Comparison of ENCODE assay signal across 10 cellular contexts in genomic region chr9:73154760-73155159, GRCh38. TPM values are rescaled to one million over a fixed set of nuclear protein-coding genes. Genes with fewer than 3 reads are reported as not detected.
DNase-seq lines count a peak whose midpoint lies in the region; ATAC-seq and TF ChIP-seq lines count a peak whose summit lies in the region.
"Had no signal": no experiment of that assay in that cellular context is flagged by ENCODE, and none has a peak within 500 bp of the region (broad histone marks: within the 10 kb centered on the region; RNA-seq: fewer than 3 reads in every experiment).

No MANE protein-coding gene starts in this region.

- H3K27me3 ChIP-seq in transverse colon, result no peaks in the 10 kb centered on the region

- TF ChIP-seq EP300 in transverse colon (IDR thresholded peaks at IDR 0.05; ENCODE audit: low read depth), result no peak

- 67 to 71% methylated on average over 2 of the region's 2 CpGs for WGBS in transverse colon (ENCODE audit: low coverage in 1 of 2), 2 donors

- H3K27ac Mint-ChIP-seq in activated naive CD4-positive, alpha-beta T cell treated with anti-CD3 and anti-CD28 coated beads for 36 hours, result peak overlapping the region; percentile 86
- H3K27ac Mint-ChIP-seq in activated CD4-positive, alpha-beta memory T cell treated with anti-CD3 and anti-CD28 coated beads, Interleukin-2, amount 10 ng/mL, durations not matched to agents 7 days and 5 days, result peak overlapping the region; percentile 90

- no peak for TF ChIP-seq POLR2A in transverse colon (IDR thresholded peaks at IDR 0.05)

- peak overlapping the region; percentile 62 for H3K4me3 Mint-ChIP-seq in activated naive CD4-positive, alpha-beta T cell treated with anti-CD3 and anti-CD28 coated beads for 36 hours
- peak overlapping the region; percentile 88 for H3K4me3 Mint-ChIP-seq in activated CD4-positive, alpha-beta memory T cell treated with anti-CD3 and anti-CD28 coated beads, Interleukin-2, amount 10 ng/mL, durations not matched to agents 7 days and 5 days

- CTCF ChIA-PET in activated naive CD4-positive, alpha-beta T cell treated with anti-CD3 and anti-CD28 coated beads for 36 hours (lab: Charles Lee), result interaction anchor here (0.8 to 1.7 kb wide), 5 partner anchors 20 to 48 kb away, joined by 3 to 9 read pairs (median 5); no protein-coding TSS in a partner anchor
- CTCF ChIA-PET in activated CD4-positive, alpha-beta memory T cell treated with anti-CD3 and anti-CD28 coated beads, Interleukin-2, amount 10 ng/mL, durations not matched to agents 7 days and 5 days (lab: Charles Lee), result interaction anchor here (0.7 to 1.2 kb wide), 4 partner anchors 24 to 47 kb away, joined by 3 to 12 read pairs (median 4); no protein-coding TSS in a partner anchor

- in situ Hi-C loops in transverse colon (cut with MboI; ENCODE audit: low pct_ligation_motif_present in 1 of 4, low pct_unique_long_range_greater_than_20kb in 1 of 4, low sequenced_read_pairs in 3 of 4), result no loop called here

- intact Hi-C loops in activated naive CD4-positive, alpha-beta T cell treated with anti-CD3 and anti-CD28 coated beads for 36 hours (cut with micrococcal nuclease), result loop anchor here (1.0 to 10.0 kb wide), 14 partner anchors 13 to 1990 kb away; partner anchors contain the start of genes CARNMT1, CEMIP2, NMRK1 and OSTF1
- intact Hi-C loops in left ventricle myocardium superior (cut with micrococcal nuclease), result no loop called here
- intact Hi-C loops in transverse colon (cut with DNase I; ENCODE audit: low total_unique reads), result no loop called here

- H3K4me1 ChIP-seq in transverse colon, result peaks cover 0 to 50% (median 12%) of the 10 kb centered on the region in 4 donors

- H3K27me3 Mint-ChIP-seq in activated naive CD4-positive, alpha-beta T cell treated with anti-CD3 and anti-CD28 coated beads for 36 hours (ENCODE audit: low read depth), result no peaks in the 10 kb centered on the region
- H3K27me3 Mint-ChIP-seq in activated CD4-positive, alpha-beta memory T cell treated with anti-CD3 and anti-CD28 coated beads, Interleukin-2, amount 10 ng/mL, durations not matched to agents 7 days and 5 days, result no peaks in the 10 kb centered on the region

- DNase-seq in activated naive CD4-positive, alpha-beta T cell treated with anti-CD3 and anti-CD28 coated beads for 36 hours, result no peak
- no peak for DNase-seq in activated naive CD4-positive, alpha-beta T cell treated with anti-CD3 and anti-CD28 coated beads, Interleukin-2, amount 50 U/mL, for 16 hours
- no peak for DNase-seq in activated CD4-positive, alpha-beta memory T cell treated with anti-CD3 and anti-CD28 coated beads, Interleukin-2, amount 10 ng/mL, durations not matched to agents 7 days and 5 days
- DNase-seq in left ventricle myocardium superior (no peak), transverse colon (no peak), NCI-H2227 (lab: John Stamatoyannopoulos, UW; ENCODE audit: unreplicated experiment) (no peak), ecto neural progenitor cell (ENCODE audit: low spot score) (no peak)
- DNase-seq in activated CD8-positive, alpha-beta memory T cell treated with anti-CD3 and anti-CD28 coated beads for 24 hours, result no peak
- DNase-seq: effector CD8-positive, alpha-beta T cell; posterior cingulate gyrus had no signal

- H3K36me3 Mint-ChIP-seq in activated naive CD4-positive, alpha-beta T cell treated with anti-CD3 and anti-CD28 coated beads for 36 hours (ENCODE audit: low read depth), result peaks cover 2% of the 10 kb centered on the region
- H3K36me3 Mint-ChIP-seq in activated CD4-positive, alpha-beta memory T cell treated with anti-CD3 and anti-CD28 coated beads, Interleukin-2, amount 10 ng/mL, durations not matched to agents 7 days and 5 days (ENCODE audit: low read depth), result peaks cover 39% of the 10 kb centered on the region

- no peaks in the 10 kb centered on the region for H3K9me3 Mint-ChIP-seq in activated naive CD4-positive, alpha-beta T cell treated with anti-CD3 and anti-CD28 coated beads for 36 hours
- H3K9me3 Mint-ChIP-seq in activated CD4-positive, alpha-beta memory T cell treated with anti-CD3 and anti-CD28 coated beads, Interleukin-2, amount 10 ng/mL, durations not matched to agents 7 days and 5 days, result no peaks in the 10 kb centered on the region

- peak overlapping the region in 1 of 4 donors; percentile 49 for H3K4me3 ChIP-seq in transverse colon

- POLR2A ChIA-PET in activated CD4-positive, alpha-beta memory T cell treated with anti-CD3 and anti-CD28 coated beads, Interleukin-2, amount 10 ng/mL, durations not matched to agents 7 days and 5 days (lab: Charles Lee), result interaction anchor here (0.7 to 1.7 kb wide), 11 partner anchors 10 to 793 kb away, joined by 3 to 13 read pairs (median 5); partner anchors contain the start of gene ZFAND5

- peaks cover 0 to 7% (median under 1%) of the 10 kb centered on the region in 4 donors for H3K36me3 ChIP-seq in transverse colon

- ATAC-seq in left ventricle myocardium superior, result peak; percentile 14

- peak overlapping the region; percentile 64 to 78 (median 75) for H3K27ac ChIP-seq in transverse colon

- no peaks in the 10 kb centered on the region for H3K9me3 ChIP-seq in transverse colon

- H3K4me1 Mint-ChIP-seq in activated naive CD4-positive, alpha-beta T cell treated with anti-CD3 and anti-CD28 coated beads for 36 hours (ENCODE audit: low read depth), result peaks cover 73% of the 10 kb centered on the region
- peaks cover 75% of the 10 kb centered on the region for H3K4me1 Mint-ChIP-seq in activated CD4-positive, alpha-beta memory T cell treated with anti-CD3 and anti-CD28 coated beads, Interleukin-2, amount 10 ng/mL, durations not matched to agents 7 days and 5 days

- TF ChIP-seq CTCF in transverse colon (IDR thresholded peaks at IDR 0.05), result no peak

RNA-seq across cellular contexts. Expression of gene ANXA1, which starts 3.1 kb away (rescaled TPM):
- total RNA-seq in activated naive CD4-positive, alpha-beta T cell treated with anti-CD3 and anti-CD28 coated beads for 36 hours, result 10 to 100 TPM; 17.9 to 19.9 TPM
- 100 to 1,000 TPM; 204 TPM for total RNA-seq in activated CD4-positive, alpha-beta memory T cell treated with anti-CD3 and anti-CD28 coated beads, Interleukin-2, amount 10 ng/mL, durations not matched to agents 7 days and 5 days
- total RNA-seq in left ventricle myocardium superior, result 52.1 TPM
- total RNA-seq in transverse colon, result 100 to 1,000 TPM in 1 of 4 donors, 10 to 100 TPM in 3; 33.3 to 160 (median 66.9) TPM
